ENCODE assay signal across 8 cellular contexts in the genomic region with DNA sequence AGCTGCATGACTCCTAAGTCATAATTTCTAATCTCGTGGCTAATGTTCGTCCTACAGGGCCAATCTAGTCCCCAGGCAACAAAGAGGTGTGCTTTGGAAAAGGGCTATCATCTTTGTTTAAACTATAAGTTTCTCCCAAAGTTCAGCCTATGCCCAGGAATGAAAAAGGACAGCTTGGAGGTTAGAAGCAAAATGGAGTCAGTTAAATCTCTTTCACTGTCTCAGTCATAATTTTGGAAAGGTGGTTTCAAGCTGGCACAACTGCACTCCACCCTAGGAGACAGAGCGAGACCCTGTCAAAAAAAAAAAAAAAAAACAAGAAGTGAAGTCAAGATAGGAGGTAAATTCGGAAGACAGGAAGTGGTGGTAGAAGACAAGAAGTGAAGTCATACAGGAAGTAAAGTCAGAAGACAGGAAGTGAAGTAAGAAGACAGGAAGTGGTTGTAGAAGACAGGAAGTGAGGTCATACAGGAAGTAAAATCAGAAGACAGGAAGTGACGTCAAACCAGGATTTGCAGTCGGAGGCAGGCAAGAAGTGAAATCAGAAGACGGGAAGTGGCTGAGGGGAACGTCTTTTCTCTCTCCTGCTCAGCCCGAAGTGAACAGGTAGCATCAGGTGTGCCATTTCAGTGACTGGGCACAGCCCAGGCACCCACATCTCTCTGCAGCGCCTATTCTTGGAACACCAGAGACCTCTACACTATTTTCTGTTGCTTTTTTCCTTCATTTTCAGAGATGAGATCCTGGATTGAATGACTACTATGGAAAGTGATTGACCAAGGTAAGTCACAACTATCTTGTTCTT. TPM values are rescaled to one million over a fixed set of nuclear protein-coding genes. Genes with fewer than 3 reads are reported as not detected.
DNase-seq lines count a peak whose midpoint lies in the region; ATAC-seq and TF ChIP-seq lines count a peak whose summit lies in the region.

No MANE protein-coding gene starts in this region.

- H3K9me3 ChIP-seq in HEK293 (ENCODE audit: control insufficient read depth, insufficient read depth, low read depth, low read length), result no peaks in the 10 kb centered on the region

- peaks cover 3 to 4% of the 10 kb centered on the region in 2 donors for H3K9me3 Mint-ChIP-seq in natural killer cell

- POLR2A ChIA-PET in HEK293 (lab: Yijun Ruan, JAX), result no interaction called here

- DNase-seq in Caki2 (ENCODE audit: low read depth) (peak; percentile 93), NCI-H460 (ENCODE audit: extremely low read depth, low read depth) (peak; percentile 8), natural killer cell (peak; percentile 53), stromal cell of bone marrow (ENCODE audit: low read depth) (peak; percentile 3)
- peak; percentile 22 for DNase-seq in activated CD4-positive, alpha-beta T cell treated with anti-CD3 and anti-CD28 coated beads, Interleukin-2, amount 50 U/mL, for 1 hour
- DNase-seq in effector CD8-positive, alpha-beta T cell (lab: John Stamatoyannopoulos, UW), result peak; percentile 14

- H3K36me3 Mint-ChIP-seq in natural killer cell, result peaks cover 3% of the 10 kb centered on the region

- peak overlapping the region; percentile 75 to 83 for H3K27ac Mint-ChIP-seq in natural killer cell

- intact Hi-C loops in natural killer cell (cut with micrococcal nuclease), result loop anchor here (5.0 kb wide), 1 partner anchor 51 kb away; no protein-coding TSS in a partner anchor

- CTCF ChIA-PET in HEK293 (lab: Yijun Ruan, JAX), result interaction anchor here (0.6 to 1.0 kb wide), 3 partner anchors 124 to 332 kb away, joined by 3 to 4 read pairs (median 3); no protein-coding TSS in a partner anchor

- peaks cover 38 to 41% of the 10 kb centered on the region in 2 donors for H3K4me1 Mint-ChIP-seq in natural killer cell

- no peaks in the 10 kb centered on the region for H3K27me3 Mint-ChIP-seq in natural killer cell (ENCODE audit: low read depth in 2 of 2)

- in situ Hi-C loops in Caki2 (cut with HindIII; ENCODE audit: low pct_unique_long_range_greater_than_20kb, low sequenced_read_pairs), result no loop called here

- H3K4me3 Mint-ChIP-seq in natural killer cell, result peak overlapping the region; percentile 79

- H3K4me3 ChIP-seq in HEK293 (ENCODE audit: low read depth, low read length), result peak overlapping the region; percentile 61

- no peaks in the 10 kb centered on the region for H3K36me3 ChIP-seq in HEK293 (ENCODE audit: control insufficient read depth in 2 of 2, insufficient read depth in 1 of 2, low read length in 2 of 2)

- no peak overlapping the region for H3K27ac ChIP-seq in HEK293 (ENCODE audit: extremely low read depth, low read depth, low read length)

- H3K4me1 ChIP-seq in HEK293 (ENCODE audit: control insufficient read depth, insufficient read depth, low read length), result no peaks in the 10 kb centered on the region

- TF ChIP-seq CTCF in HEK293 (tag by site-specific recombination; IDR thresholded peaks at IDR 0.05), result no peak
- TF ChIP-seq CTCF in natural killer cell (IDR thresholded peaks at IDR 0.05), result no peak

- ATAC-seq in natural killer cell, result peak; percentile 90 to 94 (median 93)
- no peak for ATAC-seq in HG03045 (IDR thresholded peaks at IDR 0.05; ENCODE audit: unreplicated experiment)

TF ChIP-seq in HEK293, 187 proteins besides CTCF, POLR2A, EP300 and RAD21 (continues in another document):
- TF ChIP-seq ZNF223 (tag by site-specific recombination; IDR thresholded peaks at IDR 0.05), result no peak
- TF ChIP-seq IKZF3 (tag by site-specific recombination; IDR thresholded peaks at IDR 0.05), result no peak
- no peak for TF ChIP-seq ZEB2 (tag by site-specific recombination; IDR thresholded peaks at IDR 0.05)
- TF ChIP-seq SETDB1 (IDR thresholded peaks at IDR 0.05; ENCODE audit: insufficient read length, low read length), result peak; percentile 86
- TF ChIP-seq, protein P1, sequence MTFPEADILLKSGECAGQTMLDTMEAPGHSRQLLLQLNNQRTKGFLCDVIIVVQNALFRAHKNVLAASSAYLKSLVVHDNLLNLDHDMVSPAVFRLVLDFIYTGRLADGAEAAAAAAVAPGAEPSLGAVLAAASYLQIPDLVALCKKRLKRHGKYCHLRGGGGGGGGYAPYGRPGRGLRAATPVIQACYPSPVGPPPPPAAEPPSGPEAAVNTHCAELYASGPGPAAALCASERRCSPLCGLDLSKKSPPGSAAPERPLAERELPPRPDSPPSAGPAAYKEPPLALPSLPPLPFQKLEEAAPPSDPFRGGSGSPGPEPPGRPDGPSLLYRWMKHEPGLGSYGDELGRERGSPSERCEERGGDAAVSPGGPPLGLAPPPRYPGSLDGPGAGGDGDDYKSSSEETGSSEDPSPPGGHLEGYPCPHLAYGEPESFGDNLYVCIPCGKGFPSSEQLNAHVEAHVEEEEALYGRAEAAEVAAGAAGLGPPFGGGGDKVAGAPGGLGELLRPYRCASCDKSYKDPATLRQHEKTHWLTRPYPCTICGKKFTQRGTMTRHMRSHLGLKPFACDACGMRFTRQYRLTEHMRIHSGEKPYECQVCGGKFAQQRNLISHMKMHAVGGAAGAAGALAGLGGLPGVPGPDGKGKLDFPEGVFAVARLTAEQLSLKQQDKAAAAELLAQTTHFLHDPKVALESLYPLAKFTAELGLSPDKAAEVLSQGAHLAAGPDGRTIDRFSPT (tag by site-specific recombination; IDR thresholded peaks at IDR 0.05), result no peak
- peak; percentile 100 for TF ChIP-seq ZBTB21 (tag by site-specific recombination; IDR thresholded peaks at IDR 0.05)
- no peak for TF ChIP-seq SALL2 (tag by site-specific recombination; IDR thresholded peaks at IDR 0.05; ENCODE audit: borderline replicate concordance)
- TF ChIP-seq SP3 (tag by site-specific recombination; IDR thresholded peaks at IDR 0.05), result peak; percentile 47
- TF ChIP-seq ZNF521 (tag by site-specific recombination; IDR thresholded peaks at IDR 0.05), result no peak
- no peak for TF ChIP-seq ZNF350 (tag by site-specific recombination; IDR thresholded peaks at IDR 0.05)
- TF ChIP-seq ZIC2 (tag by site-specific recombination; IDR thresholded peaks at IDR 0.05), result no peak
- TF ChIP-seq, protein P2, sequence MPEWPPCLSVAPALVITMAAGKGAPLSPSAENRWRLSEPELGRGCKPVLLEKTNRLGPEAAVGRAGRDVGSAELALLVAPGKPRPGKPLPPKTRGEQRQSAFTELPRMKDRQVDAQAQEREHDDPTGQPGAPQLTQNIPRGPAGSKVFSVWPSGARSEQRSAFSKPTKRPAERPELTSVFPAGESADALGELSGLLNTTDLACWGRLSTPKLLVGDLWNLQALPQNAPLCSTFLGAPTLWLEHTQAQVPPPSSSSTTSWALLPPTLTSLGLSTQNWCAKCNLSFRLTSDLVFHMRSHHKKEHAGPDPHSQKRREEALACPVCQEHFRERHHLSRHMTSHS (tag by site-specific recombination; IDR thresholded peaks at IDR 0.05), result no peak
- TF ChIP-seq, protein P3, sequence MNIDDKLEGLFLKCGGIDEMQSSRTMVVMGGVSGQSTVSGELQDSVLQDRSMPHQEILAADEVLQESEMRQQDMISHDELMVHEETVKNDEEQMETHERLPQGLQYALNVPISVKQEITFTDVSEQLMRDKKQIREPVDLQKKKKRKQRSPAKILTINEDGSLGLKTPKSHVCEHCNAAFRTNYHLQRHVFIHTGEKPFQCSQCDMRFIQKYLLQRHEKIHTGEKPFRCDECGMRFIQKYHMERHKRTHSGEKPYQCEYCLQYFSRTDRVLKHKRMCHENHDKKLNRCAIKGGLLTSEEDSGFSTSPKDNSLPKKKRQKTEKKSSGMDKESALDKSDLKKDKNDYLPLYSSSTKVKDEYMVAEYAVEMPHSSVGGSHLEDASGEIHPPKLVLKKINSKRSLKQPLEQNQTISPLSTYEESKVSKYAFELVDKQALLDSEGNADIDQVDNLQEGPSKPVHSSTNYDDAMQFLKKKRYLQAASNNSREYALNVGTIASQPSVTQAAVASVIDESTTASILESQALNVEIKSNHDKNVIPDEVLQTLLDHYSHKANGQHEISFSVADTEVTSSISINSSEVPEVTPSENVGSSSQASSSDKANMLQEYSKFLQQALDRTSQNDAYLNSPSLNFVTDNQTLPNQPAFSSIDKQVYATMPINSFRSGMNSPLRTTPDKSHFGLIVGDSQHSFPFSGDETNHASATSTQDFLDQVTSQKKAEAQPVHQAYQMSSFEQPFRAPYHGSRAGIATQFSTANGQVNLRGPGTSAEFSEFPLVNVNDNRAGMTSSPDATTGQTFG (tag by site-specific recombination; IDR thresholded peaks at IDR 0.05; ENCODE audit: borderline replicate concordance), result no peak
- TF ChIP-seq ZNF302 (tag by site-specific recombination; IDR thresholded peaks at IDR 0.05; ENCODE audit: low read depth), result no peak
- no peak for TF ChIP-seq ZNF514 (tag by site-specific recombination; IDR thresholded peaks at IDR 0.05)
- no peak for TF ChIP-seq ZNF626 (tag by site-specific recombination; IDR thresholded peaks at IDR 0.05)
- no peak for TF ChIP-seq ZNF777 (tag by site-specific recombination; IDR thresholded peaks at IDR 0.05; ENCODE audit: borderline replicate concordance)

RNA-seq across cellular contexts. Expression of a gene that starts 32.2 kb away (rescaled TPM):
- total RNA-seq in Caki2 (2014; rRNA removed; shearing (Covaris generic); ENCODE audit: low replicate concordance), result not detected in 2 replicates
- total RNA-seq in NCI-H460 (2014; rRNA removed; shearing (Covaris generic)), result 0.17 TPM in 1 of 2 replicates, not detected in the other
- 2.3 TPM in 1 of 2 replicates, not detected in the other for polyA plus RNA-seq in NCI-H460 (2014; cell fraction: nucleus; rRNA removed)
- total RNA-seq in natural killer cell, result 1 to 10 TPM in 2 of 3 donors, under 1 TPM in 1; 0.95 to 3.3 (median 2.3) TPM

RNA-seq across cellular contexts. Expression of a gene that starts 39.7 kb away (rescaled TPM):
- 0.20 and 0.47 TPM in 2 replicates for total RNA-seq in Caki2 (2014; rRNA removed; shearing (Covaris generic); ENCODE audit: low replicate concordance)
- not detected in 2 replicates for total RNA-seq in NCI-H460 (2014; rRNA removed; shearing (Covaris generic))
- not detected in 2 replicates for polyA plus RNA-seq in NCI-H460 (2014; cell fraction: nucleus; rRNA removed)
- total RNA-seq in natural killer cell, result 10 to 100 TPM; 30.2 to 71.2 (median 42.6) TPM

RNA-seq across cellular contexts. Expression of a gene that starts 57.1 kb away (rescaled TPM):
- 58.2 and 62.1 TPM in 2 replicates for total RNA-seq in Caki2 (2014; rRNA removed; shearing (Covaris generic); ENCODE audit: low replicate concordance)
- 12.2 and 14.1 TPM in 2 replicates for total RNA-seq in NCI-H460 (2014; rRNA removed; shearing (Covaris generic))
- polyA plus RNA-seq in NCI-H460 (2014; cell fraction: nucleus; rRNA removed), result 29.4 and 38.2 TPM in 2 replicates
- 10 to 100 TPM; 18.2 to 25.3 (median 19.3) TPM for total RNA-seq in natural killer cell

RNA-seq across cellular contexts. Expression of a gene that starts 58.6 kb away (rescaled TPM):
- not detected in 2 replicates for total RNA-seq in Caki2 (2014; rRNA removed; shearing (Covaris generic); ENCODE audit: low replicate concordance)
- total RNA-seq in NCI-H460 (2014; rRNA removed; shearing (Covaris generic)), result not detected in 2 replicates
- polyA plus RNA-seq in NCI-H460 (2014; cell fraction: nucleus; rRNA removed), result not detected in 2 replicates
- not detected for total RNA-seq in natural killer cell

Comparison
In these comparisons a context has a peak if more than half of its experiments do, and no peak if none do; other contexts are left out.
1. DNase-seq: peak in every context shown above with its lines; median percentile 93 in Caki2; 53 in natural killer cell; 22 in activated CD4-positive, alpha-beta T cell treated with anti-CD3 and anti-CD28 coated beads, Interleukin-2, amount 50 U/mL, for 1 hour; 14 in effector CD8-positive, alpha-beta T cell; 8 in NCI-H460; 3 in stromal cell of bone marrow.
2. RNA of a gene that starts 39.7 kb away (total RNA-seq): 30.2 to 71.2 TPM in natural killer cell; 0.20 to 0.47 TPM in Caki2 and not detected in NCI-H460; every median in the first group is over 10 times any median in the second.